16 cellular contexts compared by ENCODE assay signal in the genomic region with DNA sequence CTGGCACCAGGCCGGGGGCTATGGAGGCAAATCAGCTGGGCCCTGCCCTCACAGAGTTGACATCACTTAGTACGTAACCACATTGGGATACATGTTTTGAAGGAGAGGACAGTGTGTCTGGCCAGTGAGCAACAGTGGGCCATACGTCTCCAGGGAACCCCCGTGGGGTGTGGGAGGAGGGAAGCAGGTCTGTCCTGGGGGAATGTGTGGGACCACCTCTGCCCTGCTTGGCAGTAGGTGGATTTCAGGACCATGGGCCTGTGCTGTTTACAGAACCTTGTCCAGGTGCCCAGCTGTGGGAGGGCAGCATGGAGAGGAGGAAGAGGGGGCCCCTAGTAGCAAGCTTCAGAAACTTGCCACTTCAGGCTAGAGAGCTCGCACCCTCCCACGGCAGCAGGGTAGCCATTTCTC. TPM values are rescaled to one million over a fixed set of nuclear protein-coding genes. Genes with fewer than 3 reads are reported as not detected.
DNase-seq lines count a peak whose midpoint lies in the region; ATAC-seq and TF ChIP-seq lines count a peak whose summit lies in the region.
"Had no signal": no experiment of that assay in that cellular context is flagged by ENCODE, and none has a peak within 500 bp of the region (broad histone marks: within the 10 kb centered on the region; RNA-seq: fewer than 3 reads in every experiment).

No MANE protein-coding gene starts in this region.

- H3K4me3 ChIP-seq in mesenchymal stem cell (ENCODE audit: insufficient read depth in 1 of 2, low read depth in 1 of 2, low read length in 2 of 2): no peak overlapping the region
- H3K4me3 ChIP-seq in spleen: no peak overlapping the region
- H3K4me3 ChIP-seq: HAP-1 had no signal

- no peaks in the 10 kb centered on the region for H3K9me3 Mint-ChIP-seq in activated naive CD8-positive, alpha-beta T cell treated with anti-CD3 and anti-CD28 coated beads, Interleukin-2, amount 10 ng/mL, durations not matched to agents 7 days and 5 days
- no peaks in the 10 kb centered on the region for H3K9me3 Mint-ChIP-seq in activated naive CD8-positive, alpha-beta T cell treated with anti-CD3 and anti-CD28 coated beads for 36 hours
- no peaks in the 10 kb centered on the region for H3K9me3 Mint-ChIP-seq in dendritic cell treated with granulocyte-macrophage colony-stimulating factor and Interleukin-4, amounts not matched to agents 40 ng/mL and 50 ng/mL, for 4 days

- peaks cover 14% of the 10 kb centered on the region for H3K4me1 ChIP-seq in mesenchymal stem cell (ENCODE audit: control insufficient read depth, insufficient read depth, low read depth, low read length)
- H3K4me1 ChIP-seq in spleen: peaks cover 14 to 96% (median 52%) of the 10 kb centered on the region in 6 donors

- no peak overlapping the region for H3K23ac ChIP-seq in mesenchymal stem cell (ENCODE audit: low read length in 2 of 2)

- intact Hi-C loops in dendritic cell treated with granulocyte-macrophage colony-stimulating factor and Interleukin-4, amounts not matched to agents 40 ng/mL and 50 ng/mL, for 4 days (cut with micrococcal nuclease): no loop called here
- intact Hi-C loops in spleen (cut with DNase I; ENCODE audit: low total_unique reads): no loop called here

- no peak overlapping the region for H3K27ac Mint-ChIP-seq in activated naive CD8-positive, alpha-beta T cell treated with anti-CD3 and anti-CD28 coated beads, Interleukin-2, amount 10 ng/mL, durations not matched to agents 7 days and 5 days
- H3K27ac Mint-ChIP-seq in activated naive CD8-positive, alpha-beta T cell treated with anti-CD3 and anti-CD28 coated beads for 36 hours: no peak overlapping the region
- H3K27ac Mint-ChIP-seq in dendritic cell treated with granulocyte-macrophage colony-stimulating factor and Interleukin-4, amounts not matched to agents 40 ng/mL and 50 ng/mL, for 4 days: peak overlapping the region; percentile 31

- peaks cover 6% of the 10 kb centered on the region for H3K4me1 Mint-ChIP-seq in activated naive CD8-positive, alpha-beta T cell treated with anti-CD3 and anti-CD28 coated beads, Interleukin-2, amount 10 ng/mL, durations not matched to agents 7 days and 5 days
- no peaks in the 10 kb centered on the region for H3K4me1 Mint-ChIP-seq in activated naive CD8-positive, alpha-beta T cell treated with anti-CD3 and anti-CD28 coated beads for 36 hours
- H3K4me1 Mint-ChIP-seq in dendritic cell treated with granulocyte-macrophage colony-stimulating factor and Interleukin-4, amounts not matched to agents 40 ng/mL and 50 ng/mL, for 4 days (ENCODE audit: low read depth): peaks cover 44% of the 10 kb centered on the region

- H2AFZ ChIP-seq in mesenchymal stem cell (ENCODE audit: low read depth, low read length): no peak overlapping the region

- H4K91ac ChIP-seq in mesenchymal stem cell (ENCODE audit: low read length): peak overlapping the region; percentile 21

- peak overlapping the region in 1 of 2 experiments; percentile 38 for H3K14ac ChIP-seq in mesenchymal stem cell (ENCODE audit: low read length in 2 of 2)

- H3K9ac ChIP-seq in mesenchymal stem cell (ENCODE audit: low read length): no peak overlapping the region

- H2AK5ac ChIP-seq in mesenchymal stem cell (ENCODE audit: low read length, severe bottlenecking): no peak overlapping the region

- H3K4me2 ChIP-seq in mesenchymal stem cell (ENCODE audit: low read length, poor library complexity, severe bottlenecking): no peak overlapping the region

- H2BK15ac ChIP-seq in mesenchymal stem cell (ENCODE audit: low read depth, poor library complexity, severe bottlenecking): peak overlapping the region; percentile 23

- no peak overlapping the region for H2BK120ac ChIP-seq in mesenchymal stem cell (ENCODE audit: low read depth, low read length)

- no peak overlapping the region for H2BK5ac ChIP-seq in mesenchymal stem cell (ENCODE audit: low read depth, low read length, poor library complexity, severe bottlenecking)

- DNase-seq in activated naive CD8-positive, alpha-beta T cell treated with anti-CD3 and anti-CD28 coated beads, Interleukin-2, amount 10 ng/mL, durations not matched to agents 7 days and 5 days: peak; percentile 19
- DNase-seq in activated naive CD8-positive, alpha-beta T cell treated with anti-CD3 and anti-CD28 coated beads for 36 hours: no peak
- DNase-seq in mesenchymal stem cell: no peak
- peak; percentile 51 for DNase-seq in spleen
- DNase-seq in SK-N-DZ (ENCODE audit: low spot score): no peak
- DNase-seq in hypothalamus (lab: John Stamatoyannopoulos, UW): no peak
- DNase-seq: COR-L47, KG1, NCI-H1048, NCI-H1694, NCI-H345, NCI-H69 had no signal

- POLR2A ChIA-PET in activated naive CD8-positive, alpha-beta T cell treated with anti-CD3 and anti-CD28 coated beads, Interleukin-2, amount 10 ng/mL, durations not matched to agents 7 days and 5 days (lab: Charles Lee): no interaction called here

- TF ChIP-seq CTCF in spleen (IDR thresholded peaks at IDR 0.05 in 8 of 11, conservative IDR thresholded peaks at IDR 0.05 in 3 of 11): no peak

- H3K18ac ChIP-seq in mesenchymal stem cell (ENCODE audit: low read depth in 1 of 2, low read length in 2 of 2): no peak overlapping the region

- H3K9me3 ChIP-seq in mesenchymal stem cell (ENCODE audit: control insufficient read depth, low read length) (no peaks in the 10 kb centered on the region), spleen (no peaks in the 10 kb centered on the region)
- H3K9me3 ChIP-seq: HAP-1 had no signal

- no peak overlapping the region for H3K27ac ChIP-seq in mesenchymal stem cell (ENCODE audit: low read length, poor library complexity, severe bottlenecking)
- peak overlapping the region in 3 of 8 donors; percentile 38 to 70 (median 54) for H3K27ac ChIP-seq in spleen
- H3K27ac ChIP-seq: C4-2B had no signal

- H2BK12ac ChIP-seq in mesenchymal stem cell (ENCODE audit: low read length in 2 of 2): no peak overlapping the region

- WGBS in mesenchymal stem cell: 93% methylated on average over 4 of the region's 6 CpGs
- WGBS in spleen, 5 donors: 87 to 91% (median 88%) methylated on average over 6 of the region's 6 CpGs

- no peak for ATAC-seq in activated naive CD8-positive, alpha-beta T cell treated with anti-CD3 and anti-CD28 coated beads, Interleukin-2, amount 10 ng/mL, durations not matched to agents 7 days and 5 days (ENCODE audit: low read depth)
- ATAC-seq in GM19328 (IDR thresholded peaks at IDR 0.05; ENCODE audit: unreplicated experiment): no peak

- no peak overlapping the region for H3K4me3 Mint-ChIP-seq in activated naive CD8-positive, alpha-beta T cell treated with anti-CD3 and anti-CD28 coated beads, Interleukin-2, amount 10 ng/mL, durations not matched to agents 7 days and 5 days
- no peak overlapping the region for H3K4me3 Mint-ChIP-seq in activated naive CD8-positive, alpha-beta T cell treated with anti-CD3 and anti-CD28 coated beads for 36 hours
- H3K4me3 Mint-ChIP-seq in dendritic cell treated with granulocyte-macrophage colony-stimulating factor and Interleukin-4, amounts not matched to agents 40 ng/mL and 50 ng/mL, for 4 days: no peak overlapping the region

- peaks cover 2% of the 10 kb centered on the region for H3K27me3 Mint-ChIP-seq in activated naive CD8-positive, alpha-beta T cell treated with anti-CD3 and anti-CD28 coated beads, Interleukin-2, amount 10 ng/mL, durations not matched to agents 7 days and 5 days
- peaks cover 11% of the 10 kb centered on the region for H3K27me3 Mint-ChIP-seq in activated naive CD8-positive, alpha-beta T cell treated with anti-CD3 and anti-CD28 coated beads for 36 hours
- no peaks in the 10 kb centered on the region for H3K27me3 Mint-ChIP-seq in dendritic cell treated with granulocyte-macrophage colony-stimulating factor and Interleukin-4, amounts not matched to agents 40 ng/mL and 50 ng/mL, for 4 days

- TF ChIP-seq POLR2A in spleen (IDR thresholded peaks at IDR 0.05): no peak

- no peak overlapping the region for H3K4ac ChIP-seq in mesenchymal stem cell (ENCODE audit: low read depth in 1 of 2, low read length in 2 of 2)

- no peak overlapping the region for H4K8ac ChIP-seq in mesenchymal stem cell (ENCODE audit: low read length)

- no peaks in the 10 kb centered on the region for H3K36me3 Mint-ChIP-seq in activated naive CD8-positive, alpha-beta T cell treated with anti-CD3 and anti-CD28 coated beads, Interleukin-2, amount 10 ng/mL, durations not matched to agents 7 days and 5 days
- H3K36me3 Mint-ChIP-seq in activated naive CD8-positive, alpha-beta T cell treated with anti-CD3 and anti-CD28 coated beads for 36 hours: no peaks in the 10 kb centered on the region
- peaks cover 17% of the 10 kb centered on the region for H3K36me3 Mint-ChIP-seq in dendritic cell treated with granulocyte-macrophage colony-stimulating factor and Interleukin-4, amounts not matched to agents 40 ng/mL and 50 ng/mL, for 4 days (ENCODE audit: low read depth)

- H3K27me3 ChIP-seq in mesenchymal stem cell (ENCODE audit: control insufficient read depth in 1 of 2, insufficient read depth in 1 of 2, low read length in 2 of 2) (no peaks in the 10 kb centered on the region), spleen (replicated peaks in 1 of 7) (no peaks in the 10 kb centered on the region)

- no peaks in the 10 kb centered on the region for H3K79me1 ChIP-seq in mesenchymal stem cell (replicated peaks; ENCODE audit: low read length, poor library complexity, severe bottlenecking)

- H3K36me3 ChIP-seq in mesenchymal stem cell (ENCODE audit: control insufficient read depth in 1 of 2, insufficient read depth in 2 of 2, low read depth in 1 of 2, low read length in 2 of 2): peaks cover 0 to 6% of the 10 kb centered on the region in 2 experiments
- H3K36me3 ChIP-seq in spleen: peaks cover 0 to 18% (median 2%) of the 10 kb centered on the region in 6 donors
- H3K36me3 ChIP-seq: HAP-1 had no signal

RNA-seq across cellular contexts. Expression of a gene that starts 21.0 kb away (rescaled TPM):
- total RNA-seq in activated naive CD8-positive, alpha-beta T cell treated with anti-CD3 and anti-CD28 coated beads, Interleukin-2, amount 10 ng/mL, durations not matched to agents 7 days and 5 days: not detected
- total RNA-seq in activated naive CD8-positive, alpha-beta T cell treated with anti-CD3 and anti-CD28 coated beads for 36 hours: not detected
- polyA plus RNA-seq in mesenchymal stem cell (2013, experiment 1 of 2): 0.01 TPM
- polyA plus RNA-seq in mesenchymal stem cell (2013, experiment 2 of 2): 0.03 TPM
- 10 to 100 TPM in 5 of 7 donors, 1 to 10 TPM in 2; 8.3 to 17.5 (median 12.0) TPM for total RNA-seq in spleen
- 1 to 10 TPM in 2 of 3 donors, under 1 TPM in 1; 0.99 to 3.3 (median 1.2) TPM for polyA plus RNA-seq in spleen
- not detected in 2 replicates for polyA plus RNA-seq in SK-N-DZ (2014; cell fraction: cytosol; rRNA removed)
- not detected in 2 replicates for polyA plus RNA-seq in SK-N-DZ (2014; cell fraction: nucleus; rRNA removed)

RNA-seq across cellular contexts. Expression of a gene that starts 33.0 kb away (rescaled TPM):
- total RNA-seq in activated naive CD8-positive, alpha-beta T cell treated with anti-CD3 and anti-CD28 coated beads, Interleukin-2, amount 10 ng/mL, durations not matched to agents 7 days and 5 days: under 1 TPM in 1 of 2 experiments, not detected in 1; 0.44 TPM
- total RNA-seq in activated naive CD8-positive, alpha-beta T cell treated with anti-CD3 and anti-CD28 coated beads for 36 hours: not detected
- polyA plus RNA-seq in mesenchymal stem cell (2013, experiment 1 of 2): 0.35 TPM
- 0.21 TPM for polyA plus RNA-seq in mesenchymal stem cell (2013, experiment 2 of 2)
- 100 to 1,000 TPM in 1 of 7 donors, 10 to 100 TPM in 6; 41.1 to 109 (median 63.9) TPM for total RNA-seq in spleen
- 10 to 100 TPM in 2 of 3 donors, 1 to 10 TPM in 1; 8.2 to 25.2 (median 10.6) TPM for polyA plus RNA-seq in spleen
- 0.16 and 2.5 TPM in 2 replicates for polyA plus RNA-seq in SK-N-DZ (2014; cell fraction: cytosol; rRNA removed)
- polyA plus RNA-seq in SK-N-DZ (2014; cell fraction: nucleus; rRNA removed): 0.25 TPM in 1 of 2 replicates, not detected in the other

Comparison
In these comparisons a context has a peak if more than half of its experiments do, and no peak if none do; other contexts are left out.
1. DNase-seq: peak in activated naive CD8-positive, alpha-beta T cell treated with anti-CD3 and anti-CD28 coated beads, Interleukin-2, amount 10 ng/mL, durations not matched to agents 7 days and 5 days (single experiment) and spleen (single experiment); none in activated naive CD8-positive, alpha-beta T cell treated with anti-CD3 and anti-CD28 coated beads for 36 hours (single experiment), mesenchymal stem cell (single experiment), SK-N-DZ (single experiment) and hypothalamus (0 of 51).
2. RNA of a gene that starts 21.0 kb away (total RNA-seq): 8.3 to 17.5 TPM in spleen; not detected in activated naive CD8-positive, alpha-beta T cell treated with anti-CD3 and anti-CD28 coated beads, Interleukin-2, amount 10 ng/mL, durations not matched to agents 7 days and 5 days and not detected in activated naive CD8-positive, alpha-beta T cell treated with anti-CD3 and anti-CD28 coated beads for 36 hours; every median in the first group is over 4 times any median in the second.
3. RNA of a gene that starts 33.0 kb away (total RNA-seq): 41.1 to 109 TPM in spleen; 0.44 TPM in activated naive CD8-positive, alpha-beta T cell treated with anti-CD3 and anti-CD28 coated beads, Interleukin-2, amount 10 ng/mL, durations not matched to agents 7 days and 5 days and not detected in activated naive CD8-positive, alpha-beta T cell treated with anti-CD3 and anti-CD28 coated beads for 36 hours; every median in the first group is over 10 times any median in the second.